Comparison of ENCODE assay signal across 2 cellular contexts in the genomic region with DNA sequence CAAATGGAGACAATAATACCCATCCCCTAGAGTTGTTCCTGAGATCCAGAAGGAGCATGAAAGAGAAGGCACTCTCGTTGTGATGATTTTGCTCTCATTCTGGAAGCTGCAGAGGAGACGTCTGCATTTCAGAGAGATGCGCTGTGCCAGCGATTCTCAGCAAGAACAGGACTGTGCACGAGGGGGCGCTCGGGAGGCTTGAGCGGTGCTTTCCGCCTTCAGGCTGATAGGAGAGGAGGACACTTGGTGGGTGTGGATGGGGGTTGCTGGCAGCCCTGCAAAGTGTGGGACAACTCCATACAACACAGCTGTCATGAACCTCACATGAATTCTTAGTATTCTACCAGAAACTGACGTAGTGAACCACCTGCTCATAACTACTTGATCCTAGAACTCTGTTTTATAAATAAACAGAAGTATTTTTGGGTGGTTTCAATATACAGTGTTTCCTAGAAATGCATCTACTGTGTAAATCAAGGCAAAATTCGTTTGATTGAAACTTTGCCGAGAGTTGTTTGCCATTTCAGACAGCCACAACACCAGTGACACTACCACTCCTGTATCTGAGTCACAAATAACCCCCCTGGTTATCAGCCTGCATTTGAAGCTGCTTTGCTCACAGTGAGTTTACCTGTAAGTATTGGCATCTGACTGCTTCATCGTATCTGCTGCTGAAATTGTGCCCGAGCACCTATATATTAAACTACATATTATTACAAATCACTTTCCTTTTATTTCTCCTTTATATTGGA.
TF ChIP-seq lines count a peak whose summit lies in the region.

No MANE protein-coding gene starts in this region.

TF ChIP-seq in IMR-90, 13 proteins besides CTCF, POLR2A, EP300 and RAD21:
- TF ChIP-seq MAFK (IDR thresholded peaks at IDR 0.05; ENCODE audit: low read depth, low read length) (peak; percentile 35; the same call in 1 of the 2 replicates), SMC3 (IDR thresholded peaks at IDR 0.05; ENCODE audit: low read depth, low read length) (peak; percentile 60), NFE2L2 (IDR thresholded peaks at IDR 0.05; ENCODE audit: low read depth, low read length) (no peak)

TF ChIP-seq in neural cell, 6 proteins besides CTCF, POLR2A, EP300 and RAD21:
- peak; percentile 87 for TF ChIP-seq SMC3 (conservative IDR thresholded peaks at IDR 0.05; ENCODE audit: poor library complexity)
- no peak for TF ChIP-seq EZH2 (IDR thresholded peaks at IDR 0.05; ENCODE audit: borderline replicate concordance, insufficient read depth, low read length, poor library complexity, severe bottlenecking)
- no peak for TF ChIP-seq MXI1 (conservative IDR thresholded peaks at IDR 0.05; ENCODE audit: poor library complexity, severe bottlenecking)
- TF ChIP-seq TAF1 (IDR thresholded peaks at IDR 0.05; ENCODE audit: low read depth): no peak
- TF ChIP-seq POLR2AphosphoS5 (IDR thresholded peaks at IDR 0.05): no peak
- TF ChIP-seq, protein P1, sequence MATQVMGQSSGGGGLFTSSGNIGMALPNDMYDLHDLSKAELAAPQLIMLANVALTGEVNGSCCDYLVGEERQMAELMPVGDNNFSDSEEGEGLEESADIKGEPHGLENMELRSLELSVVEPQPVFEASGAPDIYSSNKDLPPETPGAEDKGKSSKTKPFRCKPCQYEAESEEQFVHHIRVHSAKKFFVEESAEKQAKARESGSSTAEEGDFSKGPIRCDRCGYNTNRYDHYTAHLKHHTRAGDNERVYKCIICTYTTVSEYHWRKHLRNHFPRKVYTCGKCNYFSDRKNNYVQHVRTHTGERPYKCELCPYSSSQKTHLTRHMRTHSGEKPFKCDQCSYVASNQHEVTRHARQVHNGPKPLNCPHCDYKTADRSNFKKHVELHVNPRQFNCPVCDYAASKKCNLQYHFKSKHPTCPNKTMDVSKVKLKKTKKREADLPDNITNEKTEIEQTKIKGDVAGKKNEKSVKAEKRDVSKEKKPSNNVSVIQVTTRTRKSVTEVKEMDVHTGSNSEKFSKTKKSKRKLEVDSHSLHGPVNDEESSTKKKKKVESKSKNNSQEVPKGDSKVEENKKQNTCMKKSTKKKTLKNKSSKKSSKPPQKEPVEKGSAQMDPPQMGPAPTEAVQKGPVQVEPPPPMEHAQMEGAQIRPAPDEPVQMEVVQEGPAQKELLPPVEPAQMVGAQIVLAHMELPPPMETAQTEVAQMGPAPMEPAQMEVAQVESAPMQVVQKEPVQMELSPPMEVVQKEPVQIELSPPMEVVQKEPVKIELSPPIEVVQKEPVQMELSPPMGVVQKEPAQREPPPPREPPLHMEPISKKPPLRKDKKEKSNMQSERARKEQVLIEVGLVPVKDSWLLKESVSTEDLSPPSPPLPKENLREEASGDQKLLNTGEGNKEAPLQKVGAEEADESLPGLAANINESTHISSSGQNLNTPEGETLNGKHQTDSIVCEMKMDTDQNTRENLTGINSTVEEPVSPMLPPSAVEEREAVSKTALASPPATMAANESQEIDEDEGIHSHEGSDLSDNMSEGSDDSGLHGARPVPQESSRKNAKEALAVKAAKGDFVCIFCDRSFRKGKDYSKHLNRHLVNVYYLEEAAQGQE (IDR thresholded peaks at IDR 0.05; ENCODE audit: borderline replicate concordance): no peak
